Comparison of ENCODE assay signal across 8 cellular contexts in the genomic region with DNA sequence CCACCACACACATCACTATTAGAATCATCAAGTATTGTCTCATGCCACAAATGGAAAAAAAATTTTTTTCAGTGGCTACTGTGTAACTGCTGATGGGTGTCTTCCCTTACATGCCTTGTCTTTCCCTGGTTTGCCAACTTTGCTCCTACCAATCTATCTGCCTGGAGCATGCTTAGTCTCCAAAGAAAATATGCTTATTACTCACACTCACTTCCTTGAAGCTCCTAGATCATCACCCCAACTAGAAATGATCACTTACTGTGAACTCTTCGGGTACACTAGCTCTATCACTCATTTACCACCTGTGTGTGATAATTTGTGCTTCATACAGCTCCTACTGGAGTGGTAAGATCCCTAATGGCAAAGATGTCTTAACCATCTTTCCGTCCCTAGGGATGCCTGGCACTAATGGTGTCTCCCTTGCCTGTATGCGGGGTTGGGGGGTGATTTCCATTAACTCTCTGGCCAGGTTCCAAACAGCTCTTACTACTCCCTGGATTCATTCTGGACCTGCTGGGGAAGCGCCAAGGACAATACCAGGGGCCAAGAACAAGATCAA. TPM values are rescaled to one million over a fixed set of nuclear protein-coding genes. Genes with fewer than 3 reads are reported as not detected.
A peak's percentile ranks its signal among the peaks of the same experiment; 100 is the strongest.
DNase-seq lines count a peak whose midpoint lies in the region; ATAC-seq and TF ChIP-seq lines count a peak whose summit lies in the region.

No MANE protein-coding gene starts in this region.

- no peaks in the 10 kb centered on the region for H3K27me3 ChIP-seq in Peyer's patch
- H3K27me3 ChIP-seq in osteoblast (ENCODE audit: insufficient read depth, low read length) = no peaks in the 10 kb centered on the region

- H3K27ac ChIP-seq in Peyer's patch (peak overlapping the region; percentile 25 to 80 (median 70)), osteoblast (ENCODE audit: low read depth, low read length) (peak overlapping the region; percentile 80)

- peak overlapping the region; percentile 99 for H2AFZ ChIP-seq in osteoblast (ENCODE audit: low read length)

- no peaks in the 10 kb centered on the region for H3K9me3 ChIP-seq in Peyer's patch
- no peaks in the 10 kb centered on the region for H3K9me3 ChIP-seq in osteoblast (ENCODE audit: low read depth, low read length)

- H3K4me2 ChIP-seq in osteoblast (ENCODE audit: insufficient read depth, low read length) = peak overlapping the region; percentile 93

- TF ChIP-seq CTCF in AG09309 (IDR thresholded peaks at IDR 0.05; ENCODE audit: control insufficient read depth, insufficient read depth, low read depth, low read length, missing control alignments) (no peak), Peyer's patch (IDR thresholded peaks at IDR 0.05) (no peak), osteoblast (IDR thresholded peaks at IDR 0.05; ENCODE audit: extremely low read depth, low read depth, low read length) (no peak)

- peaks cover 51% of the 10 kb centered on the region for H3K79me2 ChIP-seq in osteoblast (ENCODE audit: insufficient read depth, low read length)

- H3K36me3 ChIP-seq in Peyer's patch (peaks cover 0 to 5% (median 0%) of the 10 kb centered on the region in 3 donors), osteoblast (ENCODE audit: insufficient read depth, low read length) (no peaks in the 10 kb centered on the region)

- H3K4me1 ChIP-seq in Peyer's patch = peaks cover 0 to 26% (median 0%) of the 10 kb centered on the region in 4 donors
- H3K4me1 ChIP-seq in osteoblast (ENCODE audit: insufficient read depth, low read length) = peaks cover 17% of the 10 kb centered on the region

- DNase-seq in AG09309 (ENCODE audit: low read depth) (no peak), Peyer's patch (no peak), osteoblast (ENCODE audit: insufficient read length, low spot score, missing footprints) (no peak), SKM-1 treated with dmso at 0.1 percent for 144 hours (lab: John Stamatoyannopoulos, UW; ENCODE audit: unreplicated experiment) (no peak), Ammon's horn (ENCODE audit: low spot score) (no peak)

- peaks cover 3% of the 10 kb centered on the region for H4K20me1 ChIP-seq in osteoblast (ENCODE audit: insufficient read depth, low read length)

- no peak for TF ChIP-seq POLR2A in Peyer's patch (IDR thresholded peaks at IDR 0.05)

- H3K4me3 ChIP-seq in AG09309 (ENCODE audit: control insufficient read depth, low read depth, low read length) (peak overlapping the region; percentile 93), Peyer's patch (peak overlapping the region; percentile 79 to 97 (median 91)), osteoblast (ENCODE audit: insufficient read depth, low read length) (peak overlapping the region; percentile 99)

- ATAC-seq in GM21529 (IDR thresholded peaks at IDR 0.05; ENCODE audit: unreplicated experiment) (peak; percentile 1), esophagus mucosa (peak; percentile 54), HG03095 (IDR thresholded peaks at IDR 0.05; ENCODE audit: unreplicated experiment) (no peak)

RNA-seq across cellular contexts. Expression of a gene that starts 0.8 kb away (rescaled TPM):
- total RNA-seq in Peyer's patch = 10 to 100 TPM; 12.4 to 31.5 (median 27.8) TPM
- 13.4 TPM for total RNA-seq in esophagus mucosa
- 8.0 and 10.0 TPM in 2 replicates for total RNA-seq in osteoblast

RNA-seq across cellular contexts. Expression of a gene that starts 27.3 kb away (rescaled TPM):
- 10 to 100 TPM; 11.9 to 86.6 (median 22.8) TPM for total RNA-seq in Peyer's patch
- total RNA-seq in esophagus mucosa = 49.4 TPM
- total RNA-seq in osteoblast = 17.1 and 17.7 TPM in 2 replicates
